1 cellular context compared by ENCODE assay signal in genomic region chr16:3690470-3690918, GRCh38.
TF ChIP-seq lines count a peak whose summit lies in the region.

No MANE protein-coding gene starts in this region.

TF ChIP-seq in GM12878, 131 proteins besides CTCF, POLR2A, EP300 and RAD21 (continued from another document):
- no peak for TF ChIP-seq ETV6 (conservative IDR thresholded peaks at IDR 0.05 in 1 of 2, IDR thresholded peaks at IDR 0.05 in 1 of 2; ENCODE audit: borderline replicate concordance in 1 of 2, low read depth in 1 of 2)
- TF ChIP-seq GATAD2B (conservative IDR thresholded peaks at IDR 0.05; ENCODE audit: low read depth), result no peak
- TF ChIP-seq TAF1 (IDR thresholded peaks at IDR 0.05; ENCODE audit: borderline replicate concordance, low read depth, low read length), result no peak
- TF ChIP-seq, protein P1, sequence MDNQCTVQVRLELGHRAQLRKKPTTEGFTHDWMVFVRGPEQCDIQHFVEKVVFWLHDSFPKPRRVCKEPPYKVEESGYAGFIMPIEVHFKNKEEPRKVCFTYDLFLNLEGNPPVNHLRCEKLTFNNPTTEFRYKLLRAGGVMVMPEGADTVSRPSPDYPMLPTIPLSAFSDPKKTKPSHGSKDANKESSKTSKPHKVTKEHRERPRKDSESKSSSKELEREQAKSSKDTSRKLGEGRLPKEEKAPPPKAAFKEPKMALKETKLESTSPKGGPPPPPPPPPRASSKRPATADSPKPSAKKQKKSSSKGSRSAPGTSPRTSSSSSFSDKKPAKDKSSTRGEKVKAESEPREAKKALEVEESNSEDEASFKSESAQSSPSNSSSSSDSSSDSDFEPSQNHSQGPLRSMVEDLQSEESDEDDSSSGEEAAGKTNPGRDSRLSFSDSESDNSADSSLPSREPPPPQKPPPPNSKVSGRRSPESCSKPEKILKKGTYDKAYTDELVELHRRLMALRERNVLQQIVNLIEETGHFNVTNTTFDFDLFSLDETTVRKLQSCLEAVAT (IDR thresholded peaks at IDR 0.05), result peak; percentile 50; the same call in 1 of the 2 replicates
- TF ChIP-seq RELA (IDR thresholded peaks at IDR 0.05; ENCODE audit: borderline replicate concordance, partially characterized antibody), result peak; percentile 27
- peak; percentile 89 for TF ChIP-seq YY1 (IDR thresholded peaks at IDR 0.05; ENCODE audit: low read depth, low read length)
- no peak for TF ChIP-seq ELK1 (IDR thresholded peaks at IDR 0.05; ENCODE audit: low read depth, low read length)
